In the genomic region with DNA sequence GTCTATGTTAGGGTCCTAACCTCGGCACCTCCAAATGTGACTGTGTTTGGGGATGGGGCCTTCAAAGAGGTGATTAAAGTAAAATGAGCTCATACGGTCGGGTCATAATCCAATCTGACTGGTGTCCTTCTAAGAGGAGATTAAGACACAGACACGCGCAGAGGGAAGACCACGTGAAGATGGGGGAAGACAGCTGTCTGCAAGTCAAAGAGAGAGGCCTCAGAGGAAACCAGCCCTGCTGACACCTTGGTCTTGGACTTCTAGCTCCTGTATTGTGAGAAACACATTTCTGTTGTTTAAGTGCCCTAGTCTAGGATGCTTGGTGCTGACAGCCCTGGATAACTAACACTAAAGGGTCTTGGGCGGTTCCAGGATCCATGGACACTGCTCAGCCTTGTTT, we compare ENCODE assay signal across 18 cellular contexts.
DNase-seq lines count a peak whose midpoint lies in the region; ATAC-seq and TF ChIP-seq lines count a peak whose summit lies in the region.
"Had no signal": no experiment of that assay in that cellular context is flagged by ENCODE, and none has a peak within 500 bp of the region (broad histone marks: within the 10 kb centered on the region; RNA-seq: fewer than 3 reads in every experiment).

No MANE protein-coding gene starts in this region.

- H3K27me3 ChIP-seq in muscle layer of colon (ENCODE audit: control insufficient read depth in 1 of 2, insufficient read depth in 2 of 2, low read length in 2 of 2), result no peaks in the 10 kb centered on the region
- no peaks in the 10 kb centered on the region for H3K27me3 ChIP-seq in vagina
- H3K27me3 ChIP-seq in foreskin keratinocyte, result no peaks in the 10 kb centered on the region

- H3K36me3 ChIP-seq in muscle layer of colon (ENCODE audit: insufficient read depth, low read length), result no peaks in the 10 kb centered on the region
- no peaks in the 10 kb centered on the region for H3K36me3 ChIP-seq in vagina

- no peak for TF ChIP-seq POLR2A in vagina (IDR thresholded peaks at IDR 0.05)

- H3K4me1 Mint-ChIP-seq in chondrocyte (ENCODE audit: low read depth), result no peaks in the 10 kb centered on the region
- no peaks in the 10 kb centered on the region for H3K4me1 Mint-ChIP-seq in activated T-cell treated with anti-CD3 and anti-CD28 coated beads, Interleukin-2, amount 50 U/mL, for 24 hours (ENCODE audit: low read depth)

- H3K9ac ChIP-seq in muscle layer of colon (ENCODE audit: low read length), result no peak overlapping the region

- H3K4me1 ChIP-seq in muscle layer of colon (ENCODE audit: insufficient read depth, low read length) (peaks cover 22% of the 10 kb centered on the region), vagina (peaks cover 5% of the 10 kb centered on the region), foreskin keratinocyte (no peaks in the 10 kb centered on the region)

- peaks cover 2% of the 10 kb centered on the region for H3K9me3 Mint-ChIP-seq in chondrocyte (ENCODE audit: low read depth)
- H3K9me3 Mint-ChIP-seq in activated T-cell treated with anti-CD3 and anti-CD28 coated beads, Interleukin-2, amount 50 U/mL, for 24 hours, result no peaks in the 10 kb centered on the region

- no peak overlapping the region for H3K27ac Mint-ChIP-seq in chondrocyte (ENCODE audit: unreplicated experiment)
- no peak overlapping the region for H3K27ac Mint-ChIP-seq in activated T-cell treated with anti-CD3 and anti-CD28 coated beads, Interleukin-2, amount 50 U/mL, for 24 hours

- H3K9me3 ChIP-seq in muscle layer of colon (ENCODE audit: low read length), result no peaks in the 10 kb centered on the region
- H3K9me3 ChIP-seq in vagina, result no peaks in the 10 kb centered on the region

- H3K36me3 Mint-ChIP-seq in chondrocyte (ENCODE audit: low read depth), result no peaks in the 10 kb centered on the region
- no peaks in the 10 kb centered on the region for H3K36me3 Mint-ChIP-seq in activated T-cell treated with anti-CD3 and anti-CD28 coated beads, Interleukin-2, amount 50 U/mL, for 24 hours (ENCODE audit: low read depth)

- H3K4me3 ChIP-seq in muscle layer of colon (ENCODE audit: low read depth in 1 of 2, low read length in 2 of 2) (no peak overlapping the region), vagina (no peak overlapping the region)
- H3K4me3 ChIP-seq: SK-N-MC had no signal

- TF ChIP-seq CTCF in chondrocyte (IDR thresholded peaks at IDR 0.05), result no peak
- no peak for TF ChIP-seq CTCF in vagina (IDR thresholded peaks at IDR 0.05)
- TF ChIP-seq CTCF in foreskin keratinocyte (conservative IDR thresholded peaks at IDR 0.05), result no peak

- H3K4me3 Mint-ChIP-seq in chondrocyte (ENCODE audit: unreplicated experiment), result no peak overlapping the region
- H3K4me3 Mint-ChIP-seq in activated T-cell treated with anti-CD3 and anti-CD28 coated beads, Interleukin-2, amount 50 U/mL, for 24 hours, result no peak overlapping the region

- ATAC-seq in foreskin keratinocyte, result no peak

- peaks cover 13% of the 10 kb centered on the region for H3K27me3 Mint-ChIP-seq in chondrocyte (ENCODE audit: low read depth)
- peaks cover 14% of the 10 kb centered on the region for H3K27me3 Mint-ChIP-seq in activated T-cell treated with anti-CD3 and anti-CD28 coated beads, Interleukin-2, amount 50 U/mL, for 24 hours

- DNase-seq in NCI-H82 (lab: John Stamatoyannopoulos, UW) (peak; percentile 93), chondrocyte (ENCODE audit: low spot score) (peak; percentile 6), vagina (ENCODE audit: extremely low spot score in 2 of 2) (no peak), foreskin keratinocyte (no peak)
- no peak for DNase-seq in activated T-cell treated with anti-CD3 and anti-CD28 coated beads, Interleukin-2, amount 50 U/mL, for 24 hours
- no peak for DNase-seq in activated CD8-positive, alpha-beta memory T cell treated with anti-CD3 and anti-CD28 coated beads for 24 hours
- DNase-seq: ACHN, DMS79 treated with DMSO at 0.1 percent for 48 hours, H7, NCI-H1092, NCI-H146, NCI-H2029 treated with DMSO at 0.1 percent for 48 hours, NCI-H2171 treated with DMSO at 0.1 percent for 48 hours, NCI-H446, Right ventricle myocardium superior had no signal

- intact Hi-C loops in vagina (cut with DNase I), result no loop called here

- peak overlapping the region; percentile 63 for H3K27ac ChIP-seq in muscle layer of colon (ENCODE audit: low read depth, low read length)
- peak overlapping the region; percentile 42 for H3K27ac ChIP-seq in vagina
- H3K27ac ChIP-seq in foreskin keratinocyte, result no peak overlapping the region
- H3K27ac ChIP-seq: HL-60, SK-N-MC had no signal

Comparison
In these comparisons a context has a peak if more than half of its experiments do, and no peak if none do; other contexts are left out.
1. DNase-seq: peak in NCI-H82 (single experiment) and chondrocyte (single experiment); none in vagina (0 of 2), foreskin keratinocyte (0 of 2), activated T-cell treated with anti-CD3 and anti-CD28 coated beads, Interleukin-2, amount 50 U/mL, for 24 hours (single experiment) and activated CD8-positive, alpha-beta memory T cell treated with anti-CD3 and anti-CD28 coated beads for 24 hours (single experiment).